ENCODE assay signal across 26 cellular contexts in the genomic region with DNA sequence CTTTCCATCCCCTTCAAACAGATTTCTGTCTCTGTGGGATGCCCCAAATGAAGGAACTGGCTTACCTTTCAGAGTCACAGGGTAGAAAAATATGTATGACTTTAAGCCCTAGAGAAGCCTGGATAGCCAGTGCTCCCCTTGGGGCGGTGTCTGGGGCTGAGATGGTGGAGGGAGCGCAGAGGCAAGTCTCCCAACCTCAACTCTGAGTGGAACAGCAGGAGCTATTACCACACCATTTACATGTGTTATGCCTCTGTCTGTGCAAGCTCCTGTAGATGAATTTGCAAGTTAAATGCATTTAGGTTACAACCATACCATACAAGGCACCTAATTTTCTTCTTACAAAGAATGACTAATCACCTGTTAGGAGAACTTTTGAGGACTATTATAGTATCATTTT.
"Had no signal": no experiment of that assay in that cellular context is flagged by ENCODE, and none has a peak within 500 bp of the region (broad histone marks: within the 10 kb centered on the region; RNA-seq: fewer than 3 reads in every experiment).

No MANE protein-coding gene starts in this region.

- H3K4me1 Mint-ChIP-seq: activated naive CD4-positive, alpha-beta T cell treated with anti-CD3 and anti-CD28 coated beads, Interleukin-2, amount 10 ng/mL, durations not matched to agents 7 days and 5 days; activated naive CD8-positive, alpha-beta T cell treated with anti-CD3 and anti-CD28 coated beads for 36 hours had no signal

- ATAC-seq: activated T-cell treated with anti-CD3 and anti-CD28 coated beads, Interleukin-2, amount 50 U/mL, for 72 hours; Panc1 had no signal

- H3K9me3 ChIP-seq: SJSA1 had no signal

- H3K9me3 Mint-ChIP-seq: activated naive CD4-positive, alpha-beta T cell treated with anti-CD3 and anti-CD28 coated beads, Interleukin-2, amount 10 ng/mL, durations not matched to agents 7 days and 5 days; activated naive CD8-positive, alpha-beta T cell treated with anti-CD3 and anti-CD28 coated beads for 36 hours; activated T-cell treated with anti-CD3 and anti-CD28 coated beads, Interleukin-2, amount 50 U/mL, for 72 hours; activated T-helper 2 cell treated with anti-CD3 and anti-CD28 coated beads, Interferon-gamma antibody, Interleukin-2, Interleukin-4, amounts not matched to agents 10 μg/mL and 5 μg/mL and 100 μg/mL, durations not matched to agents 14 hours and 24 hours and 36 hours; IgD-negative memory B cell; T-helper 1 cell treated with Interleukin-12 subunit alpha and Interleukin-12 subunit beta and Interleukin-4 antibody, amounts not matched to agents 30 μg/mL and 1 μg/mL, for 36 hours had no signal

- H3K27ac ChIP-seq: RWPE1, SJSA1 had no signal

- H3K36me3 Mint-ChIP-seq: activated naive CD4-positive, alpha-beta T cell treated with anti-CD3 and anti-CD28 coated beads, Interleukin-2, amount 10 ng/mL, durations not matched to agents 7 days and 5 days; activated naive CD8-positive, alpha-beta T cell treated with anti-CD3 and anti-CD28 coated beads for 36 hours had no signal

- DNase-seq: activated CD4-positive, alpha-beta T cell treated with anti-CD3 and anti-CD28 coated beads for 48 hours; activated CD4-positive, alpha-beta T cell treated with anti-CD3 and anti-CD28 coated beads, Interleukin-2, amount 50 U/mL, for 48 hours; activated CD4-positive, CD25-positive, alpha-beta regulatory T cell treated with anti-CD3 and anti-CD28 coated beads, Interleukin-2, amount 50 U/mL, for 72 hours; activated gamma-delta T cell treated with Interleukin-2 at 50 U/mL for 16 hours; activated naive CD4-positive, alpha-beta T cell treated with anti-CD3 and anti-CD28 coated beads, Interleukin-2, amount 10 ng/mL, durations not matched to agents 7 days and 5 days; activated naive CD8-positive, alpha-beta T cell treated with anti-CD3 and anti-CD28 coated beads for 36 hours; activated T-cell treated with anti-CD3 and anti-CD28 coated beads for 4 hours; activated T-cell treated with anti-CD3 and anti-CD28 coated beads, Interleukin-2, amount 50 U/mL, for 72 hours; anterior cingulate cortex; cerebellar nuclear complex; KG1; NCI-H1105; NCI-H1436 treated with DMSO at 0.1 percent for 48 hours; NCI-H187 treated with DMSO at 0.1 percent for 48 hours; NCI-H2081 treated with DMSO at 0.1 percent for 48 hours; NCI-H2227 treated with DMSO at 0.1 percent for 48 hours; NCI-H446 treated with DMSO at 0.1 percent for 48 hours; NCI-H524 treated with DMSO at 0.1 percent for 48 hours; OCI-M1; Right ventricle myocardium superior had no signal

- H3K36me3 ChIP-seq: SJSA1 had no signal

- H3K27ac Mint-ChIP-seq: activated naive CD4-positive, alpha-beta T cell treated with anti-CD3 and anti-CD28 coated beads, Interleukin-2, amount 10 ng/mL, durations not matched to agents 7 days and 5 days; activated naive CD8-positive, alpha-beta T cell treated with anti-CD3 and anti-CD28 coated beads for 36 hours; activated T-cell treated with anti-CD3 and anti-CD28 coated beads, Interleukin-2, amount 50 U/mL, for 72 hours; activated T-helper 2 cell treated with anti-CD3 and anti-CD28 coated beads, Interferon-gamma antibody, Interleukin-2, Interleukin-4, amounts not matched to agents 10 μg/mL and 5 μg/mL and 100 μg/mL, durations not matched to agents 14 hours and 24 hours and 36 hours; T-helper 1 cell treated with Interleukin-12 subunit alpha and Interleukin-12 subunit beta and Interleukin-4 antibody, amounts not matched to agents 30 μg/mL and 1 μg/mL, for 36 hours had no signal

- H3K4me3 ChIP-seq: SJSA1 had no signal

- H3K27me3 ChIP-seq: SJSA1 had no signal

- H3K4me3 Mint-ChIP-seq: activated naive CD4-positive, alpha-beta T cell treated with anti-CD3 and anti-CD28 coated beads, Interleukin-2, amount 10 ng/mL, durations not matched to agents 7 days and 5 days; activated naive CD8-positive, alpha-beta T cell treated with anti-CD3 and anti-CD28 coated beads for 36 hours; activated T-cell treated with anti-CD3 and anti-CD28 coated beads, Interleukin-2, amount 50 U/mL, for 72 hours; T-helper 1 cell treated with Interleukin-12 subunit alpha and Interleukin-12 subunit beta and Interleukin-4 antibody, amounts not matched to agents 30 μg/mL and 1 μg/mL, for 36 hours had no signal

- H3K4me1 ChIP-seq: SJSA1 had no signal
